ENCODE assay signal across 38 cellular contexts in the genomic region with DNA sequence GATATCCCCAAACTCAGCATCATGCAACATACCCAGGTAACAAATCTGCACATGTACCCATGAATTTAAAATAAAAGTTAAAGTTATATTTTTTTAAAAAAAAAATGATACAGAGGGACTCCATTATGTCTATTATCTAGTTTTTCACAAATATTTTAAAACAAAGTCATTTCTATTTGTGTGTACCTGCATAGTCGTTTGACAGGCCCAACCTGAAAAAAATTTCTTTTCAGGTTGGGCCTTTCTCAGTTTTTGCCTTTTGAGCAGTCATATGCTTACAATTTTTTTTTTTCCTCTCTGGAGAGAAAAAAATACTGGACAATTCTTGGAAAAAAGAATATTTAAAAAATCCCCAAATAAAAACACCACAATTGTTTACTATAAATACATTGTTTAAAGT.
"Had no signal": no experiment of that assay in that cellular context is flagged by ENCODE, and none has a peak within 500 bp of the region (broad histone marks: within the 10 kb centered on the region; RNA-seq: fewer than 3 reads in every experiment).

No MANE protein-coding gene starts in this region.

- H3K36me3 ChIP-seq: brain microvascular endothelial cell, MG63 had no signal

- H3K27me3 ChIP-seq: brain microvascular endothelial cell, MG63 had no signal

- H3K9me3 Mint-ChIP-seq: activated B cell treated with CpG ODN at 0.5 μM for 24 hours; activated CD4-positive, alpha-beta memory T cell treated with anti-CD3 and anti-CD28 coated beads, Interleukin-2, amount 10 ng/mL, durations not matched to agents 7 days and 5 days; activated naive CD4-positive, alpha-beta T cell treated with anti-CD3 and anti-CD28 coated beads, Interleukin-2, amount 50 U/mL, for 24 hours; activated naive CD8-positive, alpha-beta T cell treated with anti-CD3 and anti-CD28 coated beads, Interleukin-2, amount 10 ng/mL, durations not matched to agents 7 days and 5 days; activated T-helper 2 cell treated with anti-CD3 and anti-CD28 coated beads, Interferon-gamma antibody, Interleukin-2, Interleukin-4, amounts not matched to agents 10 μg/mL and 5 μg/mL and 100 μg/mL, durations not matched to agents 14 hours and 24 hours and 36 hours; T-cell had no signal

- H3K27ac Mint-ChIP-seq: activated CD4-positive, alpha-beta memory T cell treated with anti-CD3 and anti-CD28 coated beads, Interleukin-2, amount 10 ng/mL, durations not matched to agents 7 days and 5 days; activated CD8-positive, alpha-beta memory T cell treated with anti-CD3 and anti-CD28 coated beads, Interleukin-2, amount 10 ng/mL, durations not matched to agents 7 days and 5 days; activated naive CD8-positive, alpha-beta T cell treated with anti-CD3 and anti-CD28 coated beads, Interleukin-2, amount 10 ng/mL, durations not matched to agents 7 days and 5 days had no signal

- H3K9me3 ChIP-seq: MG63 had no signal

- H3K4me3 Mint-ChIP-seq: activated B cell treated with CpG ODN at 0.5 μM for 24 hours; activated CD4-positive, alpha-beta memory T cell treated with anti-CD3 and anti-CD28 coated beads, Interleukin-2, amount 10 ng/mL, durations not matched to agents 7 days and 5 days; activated CD8-positive, alpha-beta memory T cell treated with anti-CD3 and anti-CD28 coated beads, Interleukin-2, amount 10 ng/mL, durations not matched to agents 7 days and 5 days; activated naive CD8-positive, alpha-beta T cell treated with anti-CD3 and anti-CD28 coated beads, Interleukin-2, amount 10 ng/mL, durations not matched to agents 7 days and 5 days had no signal

- H3K4me2 ChIP-seq: PC-9 had no signal

- ATAC-seq: activated CD8-positive, alpha-beta memory T cell treated with anti-CD3 and anti-CD28 coated beads, Interleukin-2, amount 10 ng/mL, durations not matched to agents 7 days and 5 days; Right ventricle myocardium inferior; SK-N-SH treated with all-trans-retinoic acid at 6 μM for 48 hours; T-cell had no signal

- H3K27me3 Mint-ChIP-seq: activated B cell treated with CpG ODN at 0.5 μM for 24 hours; activated CD4-positive, alpha-beta memory T cell treated with anti-CD3 and anti-CD28 coated beads, Interleukin-2, amount 10 ng/mL, durations not matched to agents 7 days and 5 days; activated CD8-positive, alpha-beta memory T cell treated with anti-CD3 and anti-CD28 coated beads, Interleukin-2, amount 10 ng/mL, durations not matched to agents 7 days and 5 days; activated naive CD4-positive, alpha-beta T cell treated with anti-CD3 and anti-CD28 coated beads, Interleukin-2, amount 50 U/mL, for 24 hours; activated naive CD8-positive, alpha-beta T cell treated with anti-CD3 and anti-CD28 coated beads, Interleukin-2, amount 10 ng/mL, durations not matched to agents 7 days and 5 days; T-cell had no signal

- H3K4me3 ChIP-seq: MG63, PC-9 had no signal

- H3K27ac ChIP-seq: brain microvascular endothelial cell, PC-9, RWPE1, VCaP had no signal

- H2AFZ ChIP-seq: PC-9 had no signal

- DNase-seq: activated B cell treated with CpG ODN at 0.5 μM for 24 hours; activated CD4-positive, alpha-beta memory T cell treated with anti-CD3 and anti-CD28 coated beads, Interleukin-2, amount 10 ng/mL, durations not matched to agents 7 days and 5 days; activated CD4-positive, alpha-beta T cell treated with anti-CD3 and anti-CD28 coated beads for 4 hours; activated CD4-positive, alpha-beta T cell treated with anti-CD3 and anti-CD28 coated beads, Interleukin-2, amount 50 U/mL, for 1 hour; activated CD4-positive, CD25-positive, alpha-beta regulatory T cell treated with anti-CD3 and anti-CD28 coated beads, Interleukin-2, amount 50 U/mL, for 72 hours; activated CD8-positive, alpha-beta memory T cell treated with anti-CD3 and anti-CD28 coated beads for 24 hours; activated CD8-positive, alpha-beta memory T cell treated with anti-CD3 and anti-CD28 coated beads, Interleukin-2, amount 10 ng/mL, durations not matched to agents 7 days and 5 days; activated CD8-positive, alpha-beta memory T cell treated with anti-CD3 and anti-CD28 coated beads, Interleukin-2, amount 50 U/mL, for 48 hours; activated gamma-delta T cell; activated naive CD4-positive, alpha-beta T cell treated with Interleukin-2 at 50 U/mL for 16 hours; activated naive CD8-positive, alpha-beta T cell treated with anti-CD3 and anti-CD28 coated beads, Interleukin-2, amount 10 ng/mL, durations not matched to agents 7 days and 5 days; activated T-cell treated with anti-CD3 and anti-CD28 coated beads, Interleukin-2, amount 50 U/mL, for 48 hours; brain microvascular endothelial cell; Kasumi-1; KG1; MG63; NCI-H1048; NCI-H1105 treated with DMSO at 0.1 percent for 48 hours; NCI-H1436 treated with DMSO at 0.1 percent for 48 hours; NCI-H1694 treated with DMSO at 0.1 percent for 48 hours; NCI-H2029 treated with DMSO at 0.1 percent for 48 hours; NCI-H2107; NCI-H2171; NCI-H510A; NCI-H526; NCI-H748 treated with DMSO at 0.1 percent for 48 hours; NK-92 treated with Interleukin-12 subunit alpha and Interleukin-12 subunit beta, amount 100 ng/mL, for 24 hours; PC-9; SIG-M5; T-cell; T-helper 2 cell; T-helper 9 cell had no signal
